Comparison of ENCODE assay signal across 21 cellular contexts in the genomic region with DNA sequence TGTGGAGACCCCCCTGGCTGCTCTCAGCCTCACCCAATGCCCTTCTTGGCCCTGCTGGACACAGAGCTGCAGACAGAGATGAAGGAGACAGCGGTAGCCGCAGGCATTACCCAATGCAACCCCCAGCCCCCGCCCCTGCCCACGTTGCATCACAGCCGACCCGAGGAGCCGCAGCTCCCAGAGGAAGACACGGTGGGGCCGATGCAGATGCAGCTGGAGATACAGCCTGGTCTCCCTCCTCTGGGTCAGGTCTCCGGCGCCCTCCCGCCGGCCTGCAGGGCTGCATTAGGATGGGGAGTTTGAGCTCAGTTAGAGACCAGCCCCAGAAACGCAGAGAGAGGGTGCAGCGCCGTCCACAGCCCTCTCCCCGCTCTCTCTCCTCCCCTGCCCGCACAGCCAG. TPM values are rescaled to one million over a fixed set of nuclear protein-coding genes. Genes with fewer than 3 reads are reported as not detected.
DNase-seq lines count a peak whose midpoint lies in the region; ATAC-seq, FAIRE-seq and TF ChIP-seq lines count a peak whose summit lies in the region.
"Had no signal": no experiment of that assay in that cellular context is flagged by ENCODE, and none has a peak within 500 bp of the region (broad histone marks: within the 10 kb centered on the region; RNA-seq: fewer than 3 reads in every experiment).

No MANE protein-coding gene starts in this region.

- H3K79me2 ChIP-seq in K562 (ENCODE audit: control insufficient read depth, insufficient read depth, low read length) (no peaks in the 10 kb centered on the region), osteoblast (ENCODE audit: insufficient read depth, low read length) (no peaks in the 10 kb centered on the region)

- TF ChIP-seq EP300 in K562 (IDR thresholded peaks at IDR 0.05; ENCODE audit: low read length): no peak

- peaks cover 2% of the 10 kb centered on the region; the same call in 1 of the 2 replicates for H4K20me1 ChIP-seq in K562 (replicated peaks; ENCODE audit: control insufficient read depth, insufficient read depth, low read length)
- H4K20me1 ChIP-seq in osteoblast (ENCODE audit: insufficient read depth, low read length): no peaks in the 10 kb centered on the region

- peaks cover 45% of the 10 kb centered on the region for H3K27me3 ChIP-seq in HUES64 (ENCODE audit: insufficient read depth, low read length)
- H3K27me3 ChIP-seq in K562 (ENCODE audit: control insufficient read depth in 2 of 2, insufficient read depth in 2 of 2, low read length in 2 of 2): peaks cover 25 to 40% of the 10 kb centered on the region in 2 experiments
- H3K27me3 ChIP-seq in osteoblast (ENCODE audit: insufficient read depth, low read length): peaks cover 43% of the 10 kb centered on the region

- H3K4me2 ChIP-seq in K562 (ENCODE audit: insufficient read depth, low read length) (no peak overlapping the region), osteoblast (ENCODE audit: insufficient read depth, low read length) (no peak overlapping the region)

- 7% methylated on average over 18 of the region's 18 CpGs for WGBS in HUES64
- 15% methylated on average over 15 of the region's 18 CpGs for WGBS in K562 (ENCODE audit: insufficient coverage, low coverage, missing lambda C conversion rate)

- H3K9me3 ChIP-seq in HUES64 (ENCODE audit: insufficient read depth, low read depth, low read length) (no peaks in the 10 kb centered on the region), K562 (replicated peaks; ENCODE audit: control insufficient read depth, insufficient read depth, low read depth, low read length) (no peaks in the 10 kb centered on the region), osteoblast (ENCODE audit: low read depth, low read length) (no peaks in the 10 kb centered on the region)
- H3K9me3 ChIP-seq: esophagus squamous epithelium, HAP-1, thoracic aorta had no signal

- no peak for ATAC-seq in K562
- ATAC-seq: left ventricle myocardium superior had no signal

- CTCF ChIA-PET in K562 (lab: Yijun Ruan, JAX; ENCODE audit: low intra/inter-chr PET ratio): no interaction called here

- H3K36me3 ChIP-seq in HUES64 (ENCODE audit: insufficient read depth, low read length) (no peaks in the 10 kb centered on the region), K562 (ENCODE audit: control insufficient read depth, insufficient read depth, low read length) (no peaks in the 10 kb centered on the region), osteoblast (ENCODE audit: insufficient read depth, low read length) (no peaks in the 10 kb centered on the region)
- H3K36me3 ChIP-seq: esophagus squamous epithelium, HAP-1, thoracic aorta had no signal

- H2AFZ ChIP-seq in K562 (ENCODE audit: low read depth, low read length) (no peak overlapping the region), osteoblast (ENCODE audit: low read length) (no peak overlapping the region)

- H3K27ac ChIP-seq in HUES64 (ENCODE audit: low read depth, low read length) (no peak overlapping the region), K562 (ENCODE audit: extremely low read depth, low read depth, low read length) (no peak overlapping the region), osteoblast (ENCODE audit: low read depth, low read length) (no peak overlapping the region), substantia nigra (ENCODE audit: low read depth, low read length, poor library complexity, severe bottlenecking) (no peak overlapping the region)
- H3K27ac ChIP-seq: esophagus squamous epithelium, SK-N-MC, thoracic aorta had no signal

- TF ChIP-seq POLR2A in K562 (conservative IDR thresholded peaks at IDR 0.05): no peak

- H3K4me1 ChIP-seq in HUES64 (ENCODE audit: insufficient read depth, low read length) (peaks cover 7% of the 10 kb centered on the region; the same call in 1 of the 2 replicates), K562 (replicated peaks in 1 of 2; ENCODE audit: control insufficient read depth in 2 of 2, insufficient read depth in 2 of 2, low read length in 2 of 2) (peaks cover 21 to 49% of the 10 kb centered on the region in 2 experiments), osteoblast (ENCODE audit: insufficient read depth, low read length) (no peaks in the 10 kb centered on the region)
- H3K4me1 ChIP-seq: HAP-1 had no signal

- FAIRE-seq in K562 (lab: Jason Lieb, UNC): no peak

- POLR2A ChIA-PET in K562 (lab: Yijun Ruan, JAX): interaction anchor here (1.2 to 1.8 kb wide), 4 partner anchors 10 to 26 kb away, joined by 3 to 6 read pairs (median 4); no protein-coding TSS in a partner anchor

- no peak overlapping the region for H3K9ac ChIP-seq in HUES64 (ENCODE audit: low read depth, low read length)
- H3K9ac ChIP-seq in K562 (ENCODE audit: insufficient read depth in 1 of 2, low read depth in 2 of 2, low read length in 2 of 2): no peak overlapping the region

- peak overlapping the region; percentile 52 for H3K4me3 ChIP-seq in HUES64 (ENCODE audit: low read length)
- no peak overlapping the region for H3K4me3 ChIP-seq in K562
- H3K4me3 ChIP-seq in osteoblast (ENCODE audit: insufficient read depth, low read length): no peak overlapping the region
- H3K4me3 ChIP-seq: esophagus squamous epithelium, HAP-1, SK-N-MC, thoracic aorta had no signal

- no TSS peak for BruUV-seq in K562 (replicated peaks; lab: Mats Ljungman, UMichigan)

- intact Hi-C loops in K562 (cut with micrococcal nuclease): loop anchor here (10.0 kb wide), 1 partner anchor 55 kb away; no protein-coding TSS in a partner anchor

- H3K9me1 ChIP-seq in K562 (ENCODE audit: control insufficient read depth, insufficient read depth, low read length): no peaks in the 10 kb centered on the region

- TF ChIP-seq CTCF in K562 (IDR thresholded peaks at IDR 0.05 in 2 of 3, conservative IDR thresholded peaks at IDR 0.05 in 1 of 3; ENCODE audit: insufficient read depth in 2 of 3, low read depth in 1 of 3, low read length in 3 of 3): no peak
- TF ChIP-seq CTCF in osteoblast (IDR thresholded peaks at IDR 0.05; ENCODE audit: extremely low read depth, low read depth, low read length): no peak
- no peak for TF ChIP-seq CTCF in GM10266 (IDR thresholded peaks at IDR 0.05; ENCODE audit: control insufficient read depth, insufficient read depth, low read depth, missing control alignments)

- DNase-seq in K562 (ENCODE audit: extremely low read depth in 1 of 4, low spot score in 3 of 4) (no peak), osteoblast (ENCODE audit: insufficient read length, low spot score, missing footprints) (peak; percentile 88), GM10266 (ENCODE audit: extremely low spot score) (no peak), substantia nigra (lab: John Stamatoyannopoulos, UW) (no peak), NCI-H1417 (lab: John Stamatoyannopoulos, UW) (no peak)
- DNase-seq: activated CD4-positive, alpha-beta memory T cell treated with anti-CD3 and anti-CD28 coated beads, Interleukin-2, amount 10 ng/mL, durations not matched to agents 7 days and 5 days; anterior cingulate cortex; CD4-positive, CD25-positive, alpha-beta regulatory T cell; DND-41; esophagus squamous epithelium; hippocampal formation; left ventricle myocardium superior; NCI-H1417 treated with DMSO at 0.1 percent for 48 hours; NCI-H345 had no signal

- no peak for TF ChIP-seq RAD21 in K562 (CRISPR knock-in tag; conservative IDR thresholded peaks at IDR 0.05 in 1 of 2, IDR thresholded peaks at IDR 0.05 in 1 of 2)

- in situ Hi-C loops in K562 (cut with MboI): no loop called here

RNA-seq across cellular contexts. Expression of a gene that starts 19.4 kb away (rescaled TPM):
- 181 TPM for polyA plus RNA-seq in HUES64 (2013, experiment 1 of 2)
- polyA plus RNA-seq in HUES64 (2013, experiment 2 of 2): 205 TPM
- 163 and 370 TPM in 2 replicates for total RNA-seq in K562 (2011; cell fraction: chromatin; rRNA removed; ENCODE audit: low replicate concordance)
- total RNA-seq in K562 (2011; cell fraction: nucleolus; rRNA removed): 214 and 227 TPM in 2 replicates
- total RNA-seq in K562 (2011; cell fraction: nucleoplasm; rRNA removed): 128 and 149 TPM in 2 replicates
- total RNA-seq in K562 (2014; rRNA removed): 64.7 and 104 TPM in 2 replicates
- total RNA-seq in K562 (2014; rRNA removed; fragmentation: Illumina TruSeq; extraction: Trizol): 103 and 114 TPM in 2 replicates
- 96.9 and 104 TPM in 2 replicates for total RNA-seq in K562 (2015; rRNA removed; fragmentation: Illumina TruSeq; extraction: Trizol)
- 208 and 215 TPM in 2 replicates for total RNA-seq in K562 (2021)
- polyA plus RNA-seq in K562 (2011; rRNA removed): 132 and 145 TPM in 2 replicates
- 67.6 and 119 TPM in 2 replicates for polyA plus RNA-seq in K562 (2011; cell fraction: cytosol; rRNA removed)
- 140 and 142 TPM in 2 replicates for polyA plus RNA-seq in K562 (2011; cell fraction: nucleus; rRNA removed)
- 143 and 153 TPM in 2 replicates for polyA plus RNA-seq in K562 (2012)
- 222 and 254 TPM in 2 replicates for polyA plus RNA-seq in K562 (2014; fragmentation: Illumina TruSeq; extraction: Trizol)
- polyA plus RNA-seq in K562 (2014; fragmentation: Nextera tagmentation; extraction: Ambion mirVana): 10 to 100 TPM; 36.6 to 45.1 TPM
- polyA plus RNA-seq in K562 (2014; rRNA removed): 171 and 184 TPM in 2 replicates
- polyA minus RNA-seq in K562 (2011; rRNA and poly(A)+ RNA removed): 118 and 130 TPM in 2 replicates
- polyA minus RNA-seq in K562 (2011; cell fraction: cytosol; rRNA and poly(A)+ RNA removed): 69.2 and 93.4 TPM in 2 replicates
- polyA minus RNA-seq in K562 (2011; cell fraction: nucleus; rRNA and poly(A)+ RNA removed): 62.3 and 72.8 TPM in 2 replicates
- 37.1 and 49.2 TPM in 2 replicates for total RNA-seq in osteoblast

RNA-seq across cellular contexts. Expression of a gene that starts 34.2 kb away (rescaled TPM):
- 0.30 TPM for polyA plus RNA-seq in HUES64 (2013, experiment 1 of 2)
- polyA plus RNA-seq in HUES64 (2013, experiment 2 of 2): 0.38 TPM
- not detected in 2 replicates for total RNA-seq in K562 (2011; cell fraction: chromatin; rRNA removed; ENCODE audit: low replicate concordance)
- not detected in 2 replicates for total RNA-seq in K562 (2011; cell fraction: nucleolus; rRNA removed)
- total RNA-seq in K562 (2011; cell fraction: nucleoplasm; rRNA removed): not detected in 2 replicates
- total RNA-seq in K562 (2014; rRNA removed) (not detected in 2 replicates), K562 (2014; rRNA removed; fragmentation: Illumina TruSeq; extraction: Trizol) (not detected in 2 replicates), K562 (2015; rRNA removed; fragmentation: Illumina TruSeq; extraction: Trizol) (not detected in 2 replicates), K562 (2021) (not detected in 2 replicates), osteoblast (not detected in 2 replicates)
- polyA plus RNA-seq in K562 (2011; rRNA removed) (not detected in 2 replicates), K562 (2014; fragmentation: Illumina TruSeq; extraction: Trizol) (not detected in 2 replicates), K562 (2014; fragmentation: Nextera tagmentation; extraction: Ambion mirVana) (not detected), K562 (2014; rRNA removed) (not detected in 2 replicates)
- polyA plus RNA-seq in K562 (2011; cell fraction: cytosol; rRNA removed): not detected in 2 replicates
- not detected in 2 replicates for polyA plus RNA-seq in K562 (2011; cell fraction: nucleus; rRNA removed)
- polyA plus RNA-seq in K562 (2012): 0.07 TPM in 1 of 2 replicates, not detected in the other
- polyA minus RNA-seq in K562 (2011; rRNA and poly(A)+ RNA removed): not detected in 2 replicates
- polyA minus RNA-seq in K562 (2011; cell fraction: cytosol; rRNA and poly(A)+ RNA removed): not detected in 2 replicates
- polyA minus RNA-seq in K562 (2011; cell fraction: nucleus; rRNA and poly(A)+ RNA removed): not detected in 2 replicates
- total RNA-seq: activated CD4-positive, alpha-beta memory T cell treated with anti-CD3 and anti-CD28 coated beads, Interleukin-2, amount 10 ng/mL, durations not matched to agents 7 days and 5 days; CD4-positive, CD25-positive, alpha-beta regulatory T cell; myocyte; pulmonary artery endothelial cell had no signal
- polyA plus RNA-seq: CD4-positive, CD25-positive, alpha-beta regulatory T cell; IgD-negative memory B cell had no signal

RNA-seq across cellular contexts. Expression of a gene that starts 43.4 kb away (rescaled TPM):
- polyA plus RNA-seq in HUES64 (2013, experiment 1 of 2): 1.7 TPM
- polyA plus RNA-seq in HUES64 (2013, experiment 2 of 2): 4.2 TPM
- total RNA-seq in K562 (2011; cell fraction: chromatin; rRNA removed; ENCODE audit: low replicate concordance): 10.8 and 42.1 TPM in 2 replicates
- 29.0 and 32.5 TPM in 2 replicates for total RNA-seq in K562 (2011; cell fraction: nucleolus; rRNA removed)
- 13.0 and 13.4 TPM in 2 replicates for total RNA-seq in K562 (2011; cell fraction: nucleoplasm; rRNA removed)
- total RNA-seq in K562 (2014; rRNA removed): 2.3 and 4.5 TPM in 2 replicates
- 0.06 and 0.18 TPM in 2 replicates for total RNA-seq in K562 (2014; rRNA removed; fragmentation: Illumina TruSeq; extraction: Trizol)
- 0.33 and 1.2 TPM in 2 replicates for total RNA-seq in K562 (2015; rRNA removed; fragmentation: Illumina TruSeq; extraction: Trizol)
- 3.3 and 3.4 TPM in 2 replicates for total RNA-seq in K562 (2021)
- polyA plus RNA-seq in K562 (2011; rRNA removed): 0.81 and 1.8 TPM in 2 replicates
- 0.55 and 1.9 TPM in 2 replicates for polyA plus RNA-seq in K562 (2011; cell fraction: cytosol; rRNA removed)
- polyA plus RNA-seq in K562 (2011; cell fraction: nucleus; rRNA removed): 15.2 and 24.6 TPM in 2 replicates
- 3.2 and 13.5 TPM in 2 replicates for polyA plus RNA-seq in K562 (2012)
- polyA plus RNA-seq in K562 (2014; fragmentation: Illumina TruSeq; extraction: Trizol): 0.34 and 1.1 TPM in 2 replicates
- under 1 TPM in 1 of 2 experiments, not detected in 1; 0.03 TPM for polyA plus RNA-seq in K562 (2014; fragmentation: Nextera tagmentation; extraction: Ambion mirVana)
- 1.5 and 4.5 TPM in 2 replicates for polyA plus RNA-seq in K562 (2014; rRNA removed)
- polyA minus RNA-seq in K562 (2011; rRNA and poly(A)+ RNA removed): 0.33 and 1.1 TPM in 2 replicates
- polyA minus RNA-seq in K562 (2011; cell fraction: cytosol; rRNA and poly(A)+ RNA removed): 1.7 and 1.9 TPM in 2 replicates
- 8.8 and 11.0 TPM in 2 replicates for polyA minus RNA-seq in K562 (2011; cell fraction: nucleus; rRNA and poly(A)+ RNA removed)
- under 0.01 and 0.29 TPM in 2 replicates for total RNA-seq in osteoblast

RNA-seq across cellular contexts. Expression of a gene that starts 49.5 kb away (rescaled TPM):
- polyA plus RNA-seq in HUES64 (2013, experiment 1 of 2): not detected
- polyA plus RNA-seq in HUES64 (2013, experiment 2 of 2): not detected
- total RNA-seq in K562 (2011; cell fraction: chromatin; rRNA removed; ENCODE audit: low replicate concordance): not detected in 2 replicates
- total RNA-seq in K562 (2011; cell fraction: nucleolus; rRNA removed): not detected in 2 replicates
- not detected in 2 replicates for total RNA-seq in K562 (2011; cell fraction: nucleoplasm; rRNA removed)
- not detected in 2 replicates for total RNA-seq in K562 (2014; rRNA removed)
- not detected in 2 replicates for total RNA-seq in K562 (2014; rRNA removed; fragmentation: Illumina TruSeq; extraction: Trizol)
- total RNA-seq in K562 (2015; rRNA removed; fragmentation: Illumina TruSeq; extraction: Trizol): not detected in 2 replicates
- 0.31 TPM in 1 of 2 replicates, not detected in the other for total RNA-seq in K562 (2021)
- polyA plus RNA-seq in K562 (2011; rRNA removed): not detected in 2 replicates
- polyA plus RNA-seq in K562 (2011; cell fraction: cytosol; rRNA removed): not detected in 2 replicates
- not detected in 2 replicates for polyA plus RNA-seq in K562 (2011; cell fraction: nucleus; rRNA removed)
- 0.10 TPM in 1 of 2 replicates, not detected in the other for polyA plus RNA-seq in K562 (2012)
- polyA plus RNA-seq in K562 (2014; fragmentation: Illumina TruSeq; extraction: Trizol): not detected in 2 replicates
- not detected for polyA plus RNA-seq in K562 (2014; fragmentation: Nextera tagmentation; extraction: Ambion mirVana)
- not detected in 2 replicates for polyA plus RNA-seq in K562 (2014; rRNA removed)
- not detected in 2 replicates for polyA minus RNA-seq in K562 (2011; rRNA and poly(A)+ RNA removed)
- not detected in 2 replicates for polyA minus RNA-seq in K562 (2011; cell fraction: cytosol; rRNA and poly(A)+ RNA removed)
- not detected in 2 replicates for polyA minus RNA-seq in K562 (2011; cell fraction: nucleus; rRNA and poly(A)+ RNA removed)
- not detected in 2 replicates for total RNA-seq in osteoblast
- total RNA-seq: activated CD4-positive, alpha-beta memory T cell treated with anti-CD3 and anti-CD28 coated beads, Interleukin-2, amount 10 ng/mL, durations not matched to agents 7 days and 5 days; CD4-positive, CD25-positive, alpha-beta regulatory T cell; myocyte; pulmonary artery endothelial cell had no signal
- polyA plus RNA-seq: CD4-positive, CD25-positive, alpha-beta regulatory T cell; IgD-negative memory B cell had no signal
